8 cellular contexts compared by ENCODE assay signal in the genomic region with DNA sequence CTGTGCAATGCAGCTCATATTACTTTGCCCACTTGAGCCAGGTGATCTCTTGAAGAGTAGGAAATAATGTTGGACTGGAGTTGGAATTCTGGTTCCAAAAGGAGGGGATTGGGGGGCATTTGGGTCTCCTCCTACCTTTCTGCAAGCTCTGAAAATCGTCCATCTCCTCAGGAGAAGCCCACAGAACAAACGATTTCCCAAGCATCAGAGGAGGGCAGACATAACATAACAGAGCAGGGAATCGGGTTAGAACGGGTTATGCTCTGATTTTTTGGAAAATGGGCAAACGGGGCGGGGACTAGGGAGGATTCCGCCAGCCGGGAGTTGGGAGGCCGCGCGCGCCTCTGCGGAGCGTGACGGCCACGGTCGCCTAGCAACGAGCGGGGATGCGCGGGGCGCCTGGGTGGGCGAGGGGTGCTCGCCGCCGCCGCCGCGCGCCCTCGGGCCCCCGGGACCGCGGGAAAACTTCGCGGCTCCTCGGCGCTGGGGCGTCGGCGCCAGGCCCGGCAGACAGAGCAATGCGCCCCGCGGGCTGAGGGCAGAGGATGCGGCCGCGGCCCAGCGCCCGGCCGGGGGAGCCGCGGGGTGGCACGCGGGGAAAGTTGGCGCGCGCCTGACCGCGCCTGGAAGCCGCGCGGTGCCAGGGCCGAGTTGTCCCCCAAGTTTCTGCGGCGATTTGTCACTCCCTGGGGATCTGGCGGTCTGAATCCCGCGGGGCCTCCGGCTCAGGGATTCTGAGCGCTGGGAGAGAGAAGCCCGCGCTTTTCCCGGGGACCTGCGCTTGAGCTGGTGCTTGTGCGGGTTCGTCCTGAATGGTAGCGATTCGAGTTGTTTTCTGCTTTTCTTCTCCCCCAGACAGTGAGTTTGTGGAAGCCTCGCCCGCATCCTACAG. TPM values are rescaled to one million over a fixed set of nuclear protein-coding genes. Genes with fewer than 3 reads are reported as not detected.
DNase-seq lines count a peak whose midpoint lies in the region; ATAC-seq and TF ChIP-seq lines count a peak whose summit lies in the region.

No MANE protein-coding gene starts in this region.

- H3K9me3 Mint-ChIP-seq in CD14-positive monocyte, result peaks cover 0 to 10% (median 2%) of the 10 kb centered on the region in 7 donors

- peak overlapping the region; percentile 75 for H3K9ac ChIP-seq in SK-N-MC (ENCODE audit: insufficient read length)

- H3K4me1 ChIP-seq in HAP-1 (no peaks in the 10 kb centered on the region), vagina (peaks cover 12% of the 10 kb centered on the region)

- H3K27me3 Mint-ChIP-seq in CD14-positive monocyte (ENCODE audit: low read depth in 3 of 3), result peaks cover 16 to 24% (median 16%) of the 10 kb centered on the region in 3 donors

- in situ Hi-C loops in HAP-1 (cut with MboI; ENCODE audit: low sequenced_read_pairs), result no loop called here

- intact Hi-C loops in CD14-positive monocyte (cut with micrococcal nuclease), result no loop called here
- intact Hi-C loops in vagina (cut with DNase I), result no loop called here

- ATAC-seq in esophagus mucosa (peak; percentile 37), HG03045 (IDR thresholded peaks at IDR 0.05; ENCODE audit: unreplicated experiment) (no peak)

- H3K4me3 ChIP-seq in HAP-1, result peak overlapping the region; percentile 37
- peak overlapping the region; percentile 94 for H3K4me3 ChIP-seq in SK-N-MC
- peak overlapping the region; percentile 53 to 57 for H3K4me3 ChIP-seq in vagina

- H3K27ac ChIP-seq in SK-N-MC, result no peak overlapping the region
- H3K27ac ChIP-seq in vagina, result peak overlapping the region; percentile 47

- no peak for DNase-seq in CD14-positive monocyte (ENCODE audit: low spot score)
- peak in 1 of 2 experiments; percentile 71 for DNase-seq in HAP-1 (ENCODE audit: low spot score in 2 of 2)
- DNase-seq in SK-N-MC (ENCODE audit: low read depth, low spot score), result no peak
- DNase-seq in myocyte (ENCODE audit: low read depth), result peak; percentile 28
- no peak for DNase-seq in vagina (ENCODE audit: extremely low spot score in 2 of 2)
- DNase-seq in DMS153 treated with DMSO at 0.1 percent for 48 hours (lab: John Stamatoyannopoulos, UW; ENCODE audit: unreplicated experiment), result no peak

- H3K9me3 ChIP-seq in HAP-1, result no peaks in the 10 kb centered on the region
- H3K9me3 ChIP-seq in SK-N-MC (ENCODE audit: low read depth, low read length), result no peaks in the 10 kb centered on the region
- no peaks in the 10 kb centered on the region for H3K9me3 ChIP-seq in vagina

- peak overlapping the region; percentile 87 to 97 for H3K4me3 Mint-ChIP-seq in CD14-positive monocyte

- TF ChIP-seq POLR2A in vagina (IDR thresholded peaks at IDR 0.05), result no peak

- peaks cover 14% of the 10 kb centered on the region for H3K4me1 Mint-ChIP-seq in CD14-positive monocyte

- peaks cover 2 to 4% of the 10 kb centered on the region in 2 donors for H3K36me3 Mint-ChIP-seq in CD14-positive monocyte

- H3K36me3 ChIP-seq in HAP-1 (replicated peaks) (no peaks in the 10 kb centered on the region), SK-N-MC (ENCODE audit: insufficient read depth, low read length) (no peaks in the 10 kb centered on the region), vagina (no peaks in the 10 kb centered on the region)

- H3K27me3 ChIP-seq in HAP-1 (ENCODE audit: low read depth) (no peaks in the 10 kb centered on the region), vagina (no peaks in the 10 kb centered on the region)

- H3K27ac Mint-ChIP-seq in CD14-positive monocyte, result peak overlapping the region in 1 of 7 donors; percentile 54

- TF ChIP-seq CTCF in CD14-positive monocyte (IDR thresholded peaks at IDR 0.05) (no peak), vagina (IDR thresholded peaks at IDR 0.05) (no peak)

RNA-seq across cellular contexts. Expression of a gene that starts 27.8 kb away (rescaled TPM):
- under 1 TPM; 0.46 to 0.66 TPM for polyA plus RNA-seq in CD14-positive monocyte
- total RNA-seq in esophagus mucosa, result 52.4 TPM
- 69.4 and 77.3 TPM in 2 replicates for total RNA-seq in myocyte
- polyA plus RNA-seq in myocyte (2012), result 20.2 TPM
- total RNA-seq in vagina, result 45.7 TPM

Comparison
In these comparisons a context has a peak if more than half of its experiments do, and no peak if none do; other contexts are left out.
1. H3K4me3 ChIP-seq: peak in every context shown above with its lines; median percentile 94 in SK-N-MC; 55 in vagina; 37 in HAP-1.